29 cellular contexts compared by ENCODE assay signal in genomic region chrX:2874222-2875135, GRCh38. TPM values are rescaled to one million over a fixed set of nuclear protein-coding genes. Genes with fewer than 3 reads are reported as not detected.
"Had no signal": no experiment of that assay in that cellular context is flagged by ENCODE, and none has a peak within 500 bp of the region (broad histone marks: within the 10 kb centered on the region; RNA-seq: fewer than 3 reads in every experiment).

No MANE protein-coding gene starts in this region.

- FAIRE-seq: small intestine, urothelium cell line had no signal

- H3K4me2 ChIP-seq: neural progenitor cell had no signal

- H3K27me3 ChIP-seq: neural progenitor cell, ovary, right lobe of liver, sigmoid colon, stomach, thyroid gland, tibial nerve, upper lobe of left lung, vagina had no signal

- H3K9me3 Mint-ChIP-seq: natural killer cell; stimulated activated naive B cell treated with anti-CD40 and anti-IgM and Interleukin-4, amounts not matched to agents 10 μg/mL and 1 μg/mL and 100 μg/mL, for 72 hours; stimulated activated naive CD8-positive, alpha-beta T cell treated with anti-CD3 and anti-CD28 coated beads, Interleukin-15, Interleukin-2, amounts not matched to agents 100 ng/mL and 50 ng/mL, for 24 hours had no signal

- H3K4me3 Mint-ChIP-seq: natural killer cell; nephron; neural progenitor cell; stimulated activated effector memory CD8-positive, alpha-beta T cell treated with anti-CD3 and anti-CD28 coated beads, Interleukin-12 subunit alpha, Interleukin-12 subunit beta, amount 100 ng/mL, for 72 hours; stimulated activated naive B cell treated with anti-CD40 and anti-IgM and Interleukin-4, amounts not matched to agents 10 μg/mL and 1 μg/mL and 100 μg/mL, for 72 hours; stimulated activated naive CD8-positive, alpha-beta T cell treated with anti-CD3 and anti-CD28 coated beads, Interleukin-15, Interleukin-2, amounts not matched to agents 100 ng/mL and 50 ng/mL, for 24 hours had no signal

- H3K4me1 Mint-ChIP-seq: natural killer cell; neural progenitor cell; stimulated activated effector memory CD8-positive, alpha-beta T cell treated with anti-CD3 and anti-CD28 coated beads, Interleukin-12 subunit alpha, Interleukin-12 subunit beta, amount 100 ng/mL, for 72 hours; stimulated activated naive B cell treated with anti-CD40 and anti-IgM and Interleukin-4, amounts not matched to agents 10 μg/mL and 1 μg/mL and 100 μg/mL, for 72 hours had no signal

- H2AFZ ChIP-seq: neural progenitor cell, parathyroid adenoma had no signal

- H3K4me3 ChIP-seq: neural progenitor cell, ovary, prostate gland, right lobe of liver, sigmoid colon, stomach, thoracic aorta, thyroid gland, tibial nerve, upper lobe of left lung, vagina had no signal

- H3K36me3 Mint-ChIP-seq: natural killer cell; stimulated activated effector memory CD8-positive, alpha-beta T cell treated with anti-CD3 and anti-CD28 coated beads, Interleukin-12 subunit alpha, Interleukin-12 subunit beta, amount 100 ng/mL, for 72 hours; stimulated activated naive B cell treated with anti-CD40 and anti-IgM and Interleukin-4, amounts not matched to agents 10 μg/mL and 1 μg/mL and 100 μg/mL, for 72 hours had no signal

- H3K79me2 ChIP-seq: parathyroid adenoma had no signal

- H3K36me3 ChIP-seq: ovary, prostate gland, right lobe of liver, sigmoid colon, stomach, thoracic aorta, thyroid gland, tibial nerve, upper lobe of left lung, vagina had no signal

- DNase-seq: natural killer cell; occipital lobe; ovary; posterior cingulate gyrus; retina; right cardiac atrium; right lobe of liver; sigmoid colon; small intestine; stimulated activated CD4-positive, alpha-beta T cell treated with anti-CD3 and anti-CD28 coated beads, Interleukin-15, amount 100 ng/mL, for 24 hours; stimulated activated CD4-positive, alpha-beta T cell treated with anti-CD3 and anti-CD28 coated beads, Interleukin-2, amount 100 ng/mL, for 24 hours; stimulated activated CD4-positive, alpha-beta T cell treated with anti-CD3 and anti-CD28 coated beads, Interleukin-2, amount 100 ng/mL, for 48 hours; stimulated activated CD4-positive, alpha-beta T cell treated with anti-CD3 and anti-CD28 coated beads, Interleukin-4, amount 100 ng/mL, for 24 hours; stimulated activated naive B cell treated with anti-CD40 and anti-IgM and Interleukin-4, amounts not matched to agents 10 μg/mL and 1 μg/mL and 100 μg/mL, for 72 hours; stimulated activated naive CD4-positive, alpha-beta T cell treated with Interleukin-2 at 50 U/mL for 16 hours; stomach; thyroid gland; trophoblast cell; upper lobe of left lung had no signal

- H3K27me3 Mint-ChIP-seq: stimulated activated naive CD8-positive, alpha-beta T cell treated with anti-CD3 and anti-CD28 coated beads, Interleukin-15, Interleukin-2, amounts not matched to agents 100 ng/mL and 50 ng/mL, for 24 hours had no signal

- ATAC-seq: natural killer cell; right cardiac atrium; right lobe of liver; stimulated activated effector memory CD8-positive, alpha-beta T cell treated with anti-CD3 and anti-CD28 coated beads, Interleukin-12 subunit alpha, Interleukin-12 subunit beta, amount 100 ng/mL, for 72 hours; stimulated activated naive B cell treated with anti-CD40 and anti-IgM and Interleukin-4, amounts not matched to agents 10 μg/mL and 1 μg/mL and 100 μg/mL, for 72 hours had no signal

- H3K27ac Mint-ChIP-seq: natural killer cell; nephron; neural progenitor cell; stimulated activated effector memory CD8-positive, alpha-beta T cell treated with anti-CD3 and anti-CD28 coated beads, Interleukin-12 subunit alpha, Interleukin-12 subunit beta, amount 100 ng/mL, for 72 hours; stimulated activated naive B cell treated with anti-CD40 and anti-IgM and Interleukin-4, amounts not matched to agents 10 μg/mL and 1 μg/mL and 100 μg/mL, for 72 hours; stimulated activated naive CD8-positive, alpha-beta T cell treated with anti-CD3 and anti-CD28 coated beads, Interleukin-15, Interleukin-2, amounts not matched to agents 100 ng/mL and 50 ng/mL, for 24 hours had no signal

- H3K4me1 ChIP-seq: neural progenitor cell, parathyroid adenoma, prostate gland, right lobe of liver, sigmoid colon, stomach, thyroid gland, tibial nerve, upper lobe of left lung, vagina had no signal

- H3K9me3 ChIP-seq: ovary, prostate gland, right lobe of liver, sigmoid colon, thoracic aorta, thyroid gland, upper lobe of left lung, vagina had no signal

- H3K27ac ChIP-seq: neural progenitor cell, ovary, parathyroid adenoma, prostate gland, right lobe of liver, sigmoid colon, stomach, thoracic aorta, thyroid gland, tibial nerve, upper lobe of left lung, vagina had no signal

- H3K9ac ChIP-seq: neural progenitor cell, parathyroid adenoma had no signal

RNA-seq across cellular contexts. Expression of gene GYG2, which starts 45.7 kb away (rescaled TPM):
- total RNA-seq: natural killer cell had no signal
